In the genomic region with DNA sequence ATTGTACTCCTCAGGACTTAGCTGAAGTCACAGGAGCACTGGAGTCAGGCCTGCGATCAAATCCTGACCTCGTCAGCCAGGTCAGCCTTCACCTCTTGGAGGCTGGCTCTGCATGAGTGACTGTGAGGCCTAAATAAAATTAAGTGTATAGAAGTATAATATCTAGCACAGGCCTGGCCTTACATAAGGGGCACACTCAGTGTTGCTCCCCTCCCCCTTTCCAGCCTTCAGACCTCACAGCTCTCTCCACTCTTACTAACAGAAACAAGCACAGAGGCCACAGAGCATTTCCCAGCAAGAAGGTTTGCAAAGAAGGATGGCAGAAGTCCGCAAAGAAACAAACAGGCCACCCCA, we compare ENCODE assay signal across 12 cellular contexts.
A peak's percentile ranks its signal among the peaks of the same experiment; 100 is the strongest.
DNase-seq lines count a peak whose midpoint lies in the region; ATAC-seq lines count a peak whose summit lies in the region.
"Had no signal": no experiment of that assay in that cellular context is flagged by ENCODE, and none has a peak within 500 bp of the region (broad histone marks: within the 10 kb centered on the region; RNA-seq: fewer than 3 reads in every experiment).

No MANE protein-coding gene starts in this region.

- no peak for DNase-seq in stimulated activated naive CD8-positive, alpha-beta T cell treated with anti-CD3 and anti-CD28 coated beads, Interleukin-15, Interleukin-2, amounts not matched to agents 100 U/mL and 50 U/mL, for 24 hours
- DNase-seq in T-helper 17 cell (no peak), memory B cell (ENCODE audit: low spot score in 2 of 2) (no peak), NCI-H1930 (lab: John Stamatoyannopoulos, UW) (no peak)
- DNase-seq: NCI-H524 treated with DMSO at 0.1 percent for 48 hours had no signal

- H3K27ac Mint-ChIP-seq in stimulated activated naive CD8-positive, alpha-beta T cell treated with anti-CD3 and anti-CD28 coated beads, Interleukin-15, Interleukin-2, amounts not matched to agents 100 ng/mL and 50 ng/mL, for 24 hours = peak overlapping the region; percentile 86
- H3K27ac Mint-ChIP-seq in T-helper 17 cell (peak overlapping the region; percentile 95), memory B cell (peak overlapping the region; percentile 83)

- H3K36me3 Mint-ChIP-seq in stimulated activated naive CD8-positive, alpha-beta T cell treated with anti-CD3 and anti-CD28 coated beads, Interleukin-15, Interleukin-2, amounts not matched to agents 100 ng/mL and 50 ng/mL, for 24 hours (ENCODE audit: low read depth) = peaks cover 3% of the 10 kb centered on the region
- H3K36me3 Mint-ChIP-seq in T-helper 17 cell (ENCODE audit: low read depth) (peaks cover 9% of the 10 kb centered on the region), memory B cell (peaks cover 7% of the 10 kb centered on the region)

- H3K9me3 ChIP-seq in T-helper 17 cell (ENCODE audit: control insufficient read depth, low read length, poor library complexity, severe bottlenecking) = no peaks in the 10 kb centered on the region
- H3K9me3 ChIP-seq: heart right ventricle, mucosa of descending colon had no signal

- no peaks in the 10 kb centered on the region for H3K27me3 Mint-ChIP-seq in stimulated activated naive CD8-positive, alpha-beta T cell treated with anti-CD3 and anti-CD28 coated beads, Interleukin-15, Interleukin-2, amounts not matched to agents 100 ng/mL and 50 ng/mL, for 24 hours
- H3K27me3 Mint-ChIP-seq in T-helper 17 cell (no peaks in the 10 kb centered on the region), memory B cell (peaks cover 3% of the 10 kb centered on the region)

- peak overlapping the region; percentile 55 for H3K4me3 Mint-ChIP-seq in stimulated activated naive CD8-positive, alpha-beta T cell treated with anti-CD3 and anti-CD28 coated beads, Interleukin-15, Interleukin-2, amounts not matched to agents 100 ng/mL and 50 ng/mL, for 24 hours
- peak overlapping the region; percentile 87 for H3K4me3 Mint-ChIP-seq in T-helper 17 cell
- H3K4me3 Mint-ChIP-seq in memory B cell = peak overlapping the region; percentile 72

- H3K9me3 Mint-ChIP-seq in stimulated activated naive CD8-positive, alpha-beta T cell treated with anti-CD3 and anti-CD28 coated beads, Interleukin-15, Interleukin-2, amounts not matched to agents 100 ng/mL and 50 ng/mL, for 24 hours = no peaks in the 10 kb centered on the region
- H3K9me3 Mint-ChIP-seq in memory B cell = peaks cover 3% of the 10 kb centered on the region

- ATAC-seq in stimulated activated naive CD8-positive, alpha-beta T cell treated with anti-CD3 and anti-CD28 coated beads, Interleukin-15, Interleukin-2, amounts not matched to agents 100 U/mL and 50 U/mL, for 24 hours = no peak
- ATAC-seq in T-helper 17 cell (peak; percentile 13), memory B cell (ENCODE audit: low read depth) (no peak), HG02970 (IDR thresholded peaks at IDR 0.05; ENCODE audit: low FRiP score, unreplicated experiment) (no peak), HG03095 (IDR thresholded peaks at IDR 0.05; ENCODE audit: unreplicated experiment) (no peak), HG03469 (IDR thresholded peaks at IDR 0.05; ENCODE audit: unreplicated experiment) (no peak)
- ATAC-seq: SK-N-SH treated with all-trans-retinoic acid at 6 μM for 48 hours had no signal

- peaks cover 57% of the 10 kb centered on the region for H3K4me1 Mint-ChIP-seq in stimulated activated naive CD8-positive, alpha-beta T cell treated with anti-CD3 and anti-CD28 coated beads, Interleukin-15, Interleukin-2, amounts not matched to agents 100 ng/mL and 50 ng/mL, for 24 hours (ENCODE audit: low read depth)
- H3K4me1 Mint-ChIP-seq in T-helper 17 cell = peaks cover 57% of the 10 kb centered on the region
- peaks cover 32% of the 10 kb centered on the region for H3K4me1 Mint-ChIP-seq in memory B cell
